In the genomic region with DNA sequence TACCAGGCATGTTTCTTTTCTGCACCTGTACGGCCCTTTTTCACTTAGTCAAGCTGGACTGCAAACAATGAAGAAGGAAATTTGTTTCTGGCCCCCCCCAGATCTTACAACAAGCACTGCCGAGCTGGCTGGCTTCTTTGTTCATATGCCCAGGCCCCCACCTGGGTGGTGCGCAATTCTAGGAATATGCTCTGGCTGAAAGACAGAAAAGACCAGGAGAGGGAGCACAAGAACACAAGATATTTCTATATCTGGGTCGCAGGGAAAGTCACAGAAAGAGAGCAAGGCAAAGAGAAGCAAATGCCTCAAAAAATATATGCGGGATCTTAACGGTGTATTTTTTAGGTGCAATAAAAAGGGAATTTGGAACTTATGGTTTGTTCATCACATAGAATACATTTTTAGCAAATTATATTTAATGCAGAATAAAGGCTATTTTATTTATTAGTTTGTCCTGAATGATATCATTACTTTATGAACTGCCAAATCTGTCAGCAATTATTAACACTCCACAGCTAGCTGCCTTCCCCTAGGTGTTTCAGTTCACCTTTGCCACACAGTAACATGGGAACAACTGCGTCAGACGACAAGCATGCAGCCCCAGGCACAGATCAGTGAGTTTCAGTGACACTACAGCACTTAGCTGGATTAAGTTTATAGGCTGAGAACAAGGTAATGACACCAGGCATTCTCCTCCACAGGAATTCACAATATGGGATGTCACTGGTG, we compare ENCODE assay signal across 8 cellular contexts.
DNase-seq lines count a peak whose midpoint lies in the region; ATAC-seq and TF ChIP-seq lines count a peak whose summit lies in the region.

No MANE protein-coding gene starts in this region.

- no peaks in the 10 kb centered on the region for H3K79me2 ChIP-seq in DND-41 (ENCODE audit: insufficient read depth, low read length)

- H3K27me3 Mint-ChIP-seq in naive thymus-derived CD4-positive, alpha-beta T cell = no peaks in the 10 kb centered on the region

- H3K27ac Mint-ChIP-seq in naive thymus-derived CD4-positive, alpha-beta T cell = no peak overlapping the region

- H2AFZ ChIP-seq in DND-41 (ENCODE audit: low read depth, low read length) = no peak overlapping the region

- DNase-seq in DND-41 = peak; percentile 58
- DNase-seq in MG63 = peak; percentile 16
- peak; percentile 46 to 70 for DNase-seq in SJCRH30
- DNase-seq in erythroblast (lab: John Stamatoyannopoulos, UW) = peak; percentile 43 to 55
- peak in 7 of 9 donors; percentile 31 to 54 (median 39) for DNase-seq in naive thymus-derived CD4-positive, alpha-beta T cell
- DNase-seq in stimulated activated naive CD8-positive, alpha-beta T cell treated with anti-CD3 and anti-CD28 coated beads, Interleukin-15, Interleukin-2, amounts not matched to agents 100 U/mL and 50 U/mL, for 24 hours = no peak

- H3K4me2 ChIP-seq in DND-41 (ENCODE audit: insufficient read depth, low read length) = no peak overlapping the region

- H3K36me3 Mint-ChIP-seq in naive thymus-derived CD4-positive, alpha-beta T cell = peaks cover 5 to 20% (median 6%) of the 10 kb centered on the region in 5 donors

- ATAC-seq in DND-41 (ENCODE audit: insufficient read depth, low read depth) = peak; percentile 88
- ATAC-seq in naive thymus-derived CD4-positive, alpha-beta T cell = peak; percentile 72
- ATAC-seq in stimulated activated naive CD8-positive, alpha-beta T cell treated with anti-CD3 and anti-CD28 coated beads, Interleukin-15, Interleukin-2, amounts not matched to agents 100 U/mL and 50 U/mL, for 24 hours = no peak
- ATAC-seq in GM18517 (IDR thresholded peaks at IDR 0.05; ENCODE audit: unreplicated experiment) = no peak
- no peak for ATAC-seq in GM18502 (IDR thresholded peaks at IDR 0.05; ENCODE audit: poor library complexity, unreplicated experiment)

- no peaks in the 10 kb centered on the region for H4K20me1 ChIP-seq in DND-41 (ENCODE audit: insufficient read depth, low read length)

- H3K9ac ChIP-seq in DND-41 (ENCODE audit: low read depth, low read length) = no peak overlapping the region

- H3K27ac ChIP-seq in DND-41 (ENCODE audit: low read length) (no peak overlapping the region), SJCRH30 (no peak overlapping the region)
- no peak overlapping the region for H3K27ac ChIP-seq in naive thymus-derived CD4-positive, alpha-beta T cell (ENCODE audit: low read depth, low read length)

- no peak overlapping the region for H3K4me3 Mint-ChIP-seq in naive thymus-derived CD4-positive, alpha-beta T cell

- CTCF ChIA-PET in naive thymus-derived CD4-positive, alpha-beta T cell (lab: Charles Lee) = interaction anchor here (0.6 to 1.2 kb wide), 6 partner anchors 30 to 508 kb away, joined by 3 to 5 read pairs (median 3); no protein-coding TSS in a partner anchor

- no peaks in the 10 kb centered on the region for H3K27me3 ChIP-seq in DND-41 (ENCODE audit: insufficient read depth, low read length, poor library complexity)
- no peaks in the 10 kb centered on the region for H3K27me3 ChIP-seq in MG63
- no peaks in the 10 kb centered on the region for H3K27me3 ChIP-seq in SJCRH30
- H3K27me3 ChIP-seq in naive thymus-derived CD4-positive, alpha-beta T cell (ENCODE audit: control insufficient read depth in 2 of 2, insufficient read depth in 2 of 2, low read length in 2 of 2) = no peaks in the 10 kb centered on the region

- H3K4me1 ChIP-seq in DND-41 (ENCODE audit: insufficient read depth, low read length) = peaks cover 7% of the 10 kb centered on the region
- H3K4me1 ChIP-seq in SJCRH30 = peaks cover 2% of the 10 kb centered on the region; the same call in 1 of the 2 replicates
- H3K4me1 ChIP-seq in naive thymus-derived CD4-positive, alpha-beta T cell (ENCODE audit: control insufficient read depth in 2 of 2, insufficient read depth in 2 of 2, low read length in 2 of 2) = peaks cover 0 to 15% of the 10 kb centered on the region in 2 donors

- intact Hi-C loops in naive thymus-derived CD4-positive, alpha-beta T cell (cut with micrococcal nuclease) = loop anchor here (1.0 to 5.0 kb wide), 10 partner anchors 18 to 509 kb away; partner anchors contain the start of gene BACH2 (in 1 of the 2)

- H3K4me3 ChIP-seq in DND-41 (ENCODE audit: low read depth in 1 of 2, low read length in 2 of 2) = no peak overlapping the region
- no peak overlapping the region for H3K4me3 ChIP-seq in MG63
- H3K4me3 ChIP-seq in SJCRH30 = no peak overlapping the region
- H3K4me3 ChIP-seq in naive thymus-derived CD4-positive, alpha-beta T cell (ENCODE audit: low read length) = no peak overlapping the region

- H3K4me1 Mint-ChIP-seq in naive thymus-derived CD4-positive, alpha-beta T cell = peaks cover 9 to 53% (median 40%) of the 10 kb centered on the region in 7 donors

- no peak for TF ChIP-seq POLR2A in erythroblast (IDR thresholded peaks at IDR 0.05; ENCODE audit: low read length)

- peak; percentile 73 for TF ChIP-seq CTCF in DND-41 (IDR thresholded peaks at IDR 0.05; ENCODE audit: borderline replicate concordance, extremely low read depth, low read length, poor library complexity, severe bottlenecking)

- POLR2A ChIA-PET in naive thymus-derived CD4-positive, alpha-beta T cell (lab: Charles Lee) = no interaction called here

- H3K36me3 ChIP-seq in DND-41 (ENCODE audit: insufficient read depth, low read length) (no peaks in the 10 kb centered on the region), MG63 (no peaks in the 10 kb centered on the region), SJCRH30 (no peaks in the 10 kb centered on the region)
- peaks cover 0 to 44% (median 0%) of the 10 kb centered on the region in 3 experiments for H3K36me3 ChIP-seq in naive thymus-derived CD4-positive, alpha-beta T cell (ENCODE audit: control insufficient read depth in 2 of 3, insufficient read depth in 3 of 3, low read length in 3 of 3)

- H3K9me3 Mint-ChIP-seq in naive thymus-derived CD4-positive, alpha-beta T cell = peaks cover 0 to 2% (median 0%) of the 10 kb centered on the region in 11 donors

- H3K9me3 ChIP-seq in DND-41 (ENCODE audit: insufficient read depth, low read length, severe bottlenecking) (no peaks in the 10 kb centered on the region), MG63 (no peaks in the 10 kb centered on the region), SJCRH30 (replicated peaks) (no peaks in the 10 kb centered on the region)
- H3K9me3 ChIP-seq in naive thymus-derived CD4-positive, alpha-beta T cell (ENCODE audit: control insufficient read depth in 2 of 3, low read length in 3 of 3) = no peaks in the 10 kb centered on the region

Comparison
In these comparisons a context has a peak if more than half of its experiments do, and no peak if none do; other contexts are left out.
1. ATAC-seq: peak in DND-41 (single experiment) and naive thymus-derived CD4-positive, alpha-beta T cell (single experiment); none in stimulated activated naive CD8-positive, alpha-beta T cell treated with anti-CD3 and anti-CD28 coated beads, Interleukin-15, Interleukin-2, amounts not matched to agents 100 U/mL and 50 U/mL, for 24 hours (single experiment), GM18517 (single experiment) and GM18502 (single experiment).